Comparison of ENCODE assay signal across 30 cellular contexts in the genomic region with DNA sequence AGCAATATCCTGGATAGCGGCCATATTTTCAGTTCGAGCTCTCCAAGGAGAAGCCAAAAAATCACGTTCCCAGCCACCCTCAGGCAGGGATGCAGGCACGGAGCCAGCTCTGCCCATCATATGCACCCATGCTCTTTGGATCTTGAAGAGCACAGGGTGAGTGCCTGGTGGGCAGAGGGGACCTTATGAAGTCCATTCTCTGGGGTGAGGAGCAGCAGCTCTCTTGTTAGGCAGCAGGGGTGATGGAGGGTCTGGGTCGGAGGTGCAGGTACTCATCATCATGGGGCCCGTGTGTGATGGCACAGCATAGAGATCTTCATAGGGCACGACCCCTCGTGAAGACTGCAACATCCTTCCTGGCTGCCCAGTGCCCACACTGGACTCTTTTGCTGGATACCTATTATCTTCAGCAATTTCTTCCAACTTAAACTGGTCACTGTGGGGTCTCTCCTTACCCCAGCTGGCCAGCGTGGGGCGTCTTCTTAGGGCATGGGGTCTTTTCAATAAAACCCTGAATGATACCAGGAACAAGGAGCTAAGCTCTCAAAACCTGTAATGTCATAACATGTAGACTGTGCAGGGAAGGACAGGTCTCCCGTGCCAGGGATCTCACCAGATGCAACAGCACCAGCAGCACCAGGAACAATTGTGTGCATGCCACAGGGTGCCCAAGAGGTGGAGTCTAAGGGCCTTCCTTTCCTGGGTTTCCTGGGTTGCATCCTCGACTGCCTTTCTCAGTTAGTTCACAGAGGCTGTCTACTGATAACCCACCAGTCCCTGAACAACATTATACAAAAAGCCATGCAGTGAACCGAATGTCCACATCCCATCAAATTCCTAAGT.
"Had no signal": no experiment of that assay in that cellular context is flagged by ENCODE, and none has a peak within 500 bp of the region (broad histone marks: within the 10 kb centered on the region; RNA-seq: fewer than 3 reads in every experiment).

No MANE protein-coding gene starts in this region.

- ATAC-seq: naive thymus-derived CD4-positive, alpha-beta T cell; psoas muscle; right cardiac atrium; right lobe of liver; stimulated activated effector memory CD8-positive, alpha-beta T cell treated with anti-CD3 and anti-CD28 coated beads, Interleukin-12 subunit alpha, Interleukin-12 subunit beta, amount 100 ng/mL, for 72 hours; stimulated activated naive B cell treated with anti-CD40 and anti-IgM and Interleukin-4, amounts not matched to agents 10 μg/mL and 1 μg/mL and 100 μg/mL, for 72 hours had no signal

- H3K4me1 ChIP-seq: neural progenitor cell, parathyroid adenoma, psoas muscle, sigmoid colon, thyroid gland, tibial nerve, upper lobe of left lung had no signal

- H3K27ac Mint-ChIP-seq: natural killer cell; nephron; neural progenitor cell; progenitor cell of endocrine pancreas; stimulated activated effector memory CD8-positive, alpha-beta T cell treated with anti-CD3 and anti-CD28 coated beads, Interleukin-12 subunit alpha, Interleukin-12 subunit beta, amount 100 ng/mL, for 72 hours; stimulated activated naive B cell treated with anti-CD40 and anti-IgM and Interleukin-4, amounts not matched to agents 10 μg/mL and 1 μg/mL and 100 μg/mL, for 72 hours; stimulated activated naive CD8-positive, alpha-beta T cell treated with anti-CD3 and anti-CD28 coated beads, Interleukin-15, Interleukin-2, amounts not matched to agents 100 ng/mL and 50 ng/mL, for 24 hours had no signal

- H3K27me3 Mint-ChIP-seq: stimulated activated naive B cell treated with anti-CD40 and anti-IgM and Interleukin-4, amounts not matched to agents 10 μg/mL and 1 μg/mL and 100 μg/mL, for 72 hours had no signal

- H3K4me1 Mint-ChIP-seq: naive thymus-derived CD4-positive, alpha-beta T cell; natural killer cell; nephron; neural progenitor cell; stimulated activated effector memory CD8-positive, alpha-beta T cell treated with anti-CD3 and anti-CD28 coated beads, Interleukin-12 subunit alpha, Interleukin-12 subunit beta, amount 100 ng/mL, for 72 hours; stimulated activated naive B cell treated with anti-CD40 and anti-IgM and Interleukin-4, amounts not matched to agents 10 μg/mL and 1 μg/mL and 100 μg/mL, for 72 hours had no signal

- H3K4me3 Mint-ChIP-seq: naive thymus-derived CD4-positive, alpha-beta T cell; natural killer cell; nephron; neural progenitor cell; stimulated activated effector memory CD8-positive, alpha-beta T cell treated with anti-CD3 and anti-CD28 coated beads, Interleukin-12 subunit alpha, Interleukin-12 subunit beta, amount 100 ng/mL, for 72 hours; stimulated activated naive B cell treated with anti-CD40 and anti-IgM and Interleukin-4, amounts not matched to agents 10 μg/mL and 1 μg/mL and 100 μg/mL, for 72 hours; stimulated activated naive CD8-positive, alpha-beta T cell treated with anti-CD3 and anti-CD28 coated beads, Interleukin-15, Interleukin-2, amounts not matched to agents 100 ng/mL and 50 ng/mL, for 24 hours had no signal

- FAIRE-seq: small intestine, urothelium cell line had no signal

- H3K27me3 ChIP-seq: neural progenitor cell, neutrophil, ovary, right lobe of liver, sigmoid colon, stomach, thyroid gland, tibial nerve, upper lobe of left lung had no signal

- DNase-seq: naive thymus-derived CD4-positive, alpha-beta T cell; natural killer cell; nucleus accumbens; ovary; posterior cingulate gyrus; psoas muscle; right cardiac atrium; right lobe of liver; sigmoid colon; small intestine; stimulated activated CD4-positive, alpha-beta T cell treated with anti-CD3 and anti-CD28 coated beads, Interleukin-15, amount 100 ng/mL, for 24 hours; stimulated activated CD4-positive, alpha-beta T cell treated with anti-CD3 and anti-CD28 coated beads, Interleukin-2, amount 100 ng/mL, for 24 hours; stimulated activated CD4-positive, alpha-beta T cell treated with anti-CD3 and anti-CD28 coated beads, Interleukin-2, amount 100 ng/mL, for 48 hours; stimulated activated CD4-positive, alpha-beta T cell treated with anti-CD3 and anti-CD28 coated beads, Interleukin-4, amount 100 ng/mL, for 24 hours; stimulated activated naive B cell treated with anti-CD40 and anti-IgM and Interleukin-4, amounts not matched to agents 10 μg/mL and 1 μg/mL and 100 μg/mL, for 72 hours; stimulated activated naive CD4-positive, alpha-beta T cell treated with Interleukin-2 at 50 U/mL for 16 hours; stomach; thyroid gland; trophoblast cell; upper lobe of left lung had no signal

- H3K27ac ChIP-seq: neural progenitor cell, neutrophil, ovary, parathyroid adenoma, psoas muscle, right lobe of liver, sigmoid colon, stomach, thoracic aorta, thyroid gland, tibial nerve, upper lobe of left lung had no signal

- H3K9me3 ChIP-seq: neutrophil, ovary, psoas muscle, right lobe of liver, sigmoid colon, stomach, thoracic aorta, thyroid gland, tibial nerve, upper lobe of left lung had no signal

- H3K36me3 ChIP-seq: neural progenitor cell, neutrophil, ovary, right lobe of liver, sigmoid colon, stomach, thoracic aorta, thyroid gland, tibial nerve, upper lobe of left lung had no signal

- H3K4me3 ChIP-seq: neural progenitor cell, ovary, psoas muscle, right lobe of liver, sigmoid colon, stomach, thoracic aorta, thyroid gland, tibial nerve, upper lobe of left lung had no signal

- H3K9me3 Mint-ChIP-seq: neural progenitor cell; stimulated activated effector memory CD8-positive, alpha-beta T cell treated with anti-CD3 and anti-CD28 coated beads, Interleukin-12 subunit alpha, Interleukin-12 subunit beta, amount 100 ng/mL, for 72 hours; stimulated activated naive CD8-positive, alpha-beta T cell treated with anti-CD3 and anti-CD28 coated beads, Interleukin-15, Interleukin-2, amounts not matched to agents 100 ng/mL and 50 ng/mL, for 24 hours had no signal

- H3K36me3 Mint-ChIP-seq: naive thymus-derived CD4-positive, alpha-beta T cell; natural killer cell; neural progenitor cell; stimulated activated effector memory CD8-positive, alpha-beta T cell treated with anti-CD3 and anti-CD28 coated beads, Interleukin-12 subunit alpha, Interleukin-12 subunit beta, amount 100 ng/mL, for 72 hours had no signal
